32 cellular contexts compared by ENCODE assay signal in genomic region chr21:36549470-36549869, GRCh38.
"Had no signal": no experiment of that assay in that cellular context is flagged by ENCODE, and none has a peak within 500 bp of the region (broad histone marks: within the 10 kb centered on the region; RNA-seq: fewer than 3 reads in every experiment).

No MANE protein-coding gene starts in this region.

- H3K4me3 Mint-ChIP-seq: activated B cell treated with CpG ODN at 0.5 μM for 24 hours; activated CD4-positive, alpha-beta memory T cell treated with anti-CD3 and anti-CD28 coated beads, Interleukin-2, amount 10 ng/mL, durations not matched to agents 7 days and 5 days; activated naive CD4-positive, alpha-beta T cell treated with anti-CD3 and anti-CD28 coated beads, Interleukin-2, amount 50 U/mL, for 24 hours; activated naive CD8-positive, alpha-beta T cell treated with anti-CD3 and anti-CD28 coated beads, Interleukin-2, amount 10 ng/mL, durations not matched to agents 7 days and 5 days; activated T-cell treated with anti-CD3 and anti-CD28 coated beads, Interleukin-2, amount 50 U/mL, for 24 hours; central memory CD8-positive, alpha-beta T cell had no signal

- H3K4me3 ChIP-seq: ascending aorta, cardiac muscle cell, PC-9 had no signal

- H3K27me3 ChIP-seq: ascending aorta had no signal

- H3K9me3 Mint-ChIP-seq: activated B cell treated with CpG ODN at 0.5 μM for 24 hours; activated CD4-positive, alpha-beta memory T cell treated with anti-CD3 and anti-CD28 coated beads, Interleukin-2, amount 10 ng/mL, durations not matched to agents 7 days and 5 days; activated naive CD4-positive, alpha-beta T cell treated with anti-CD3 and anti-CD28 coated beads, Interleukin-2, amount 50 U/mL, for 24 hours; activated naive CD8-positive, alpha-beta T cell treated with anti-CD3 and anti-CD28 coated beads, Interleukin-2, amount 10 ng/mL, durations not matched to agents 7 days and 5 days; activated T-cell treated with anti-CD3 and anti-CD28 coated beads, Interleukin-2, amount 50 U/mL, for 24 hours; activated T-helper 2 cell treated with anti-CD3 and anti-CD28 coated beads, Interferon-gamma antibody, Interleukin-2, Interleukin-4, amounts not matched to agents 10 μg/mL and 5 μg/mL and 100 μg/mL, durations not matched to agents 14 hours and 24 hours and 36 hours; central memory CD8-positive, alpha-beta T cell had no signal

- H3K9me3 ChIP-seq: ascending aorta had no signal

- H3K27ac ChIP-seq: cardiac muscle cell, PC-9, VCaP had no signal

- H3K4me1 ChIP-seq: ascending aorta had no signal

- FAIRE-seq: RCC 7860 had no signal

- H3K4me2 ChIP-seq: PC-9 had no signal

- H3K36me3 Mint-ChIP-seq: activated naive CD4-positive, alpha-beta T cell treated with anti-CD3 and anti-CD28 coated beads, Interleukin-2, amount 50 U/mL, for 24 hours; activated naive CD8-positive, alpha-beta T cell treated with anti-CD3 and anti-CD28 coated beads, Interleukin-2, amount 10 ng/mL, durations not matched to agents 7 days and 5 days had no signal

- H2AFZ ChIP-seq: PC-9 had no signal

- DNase-seq: activated B cell treated with CpG ODN at 0.5 μM for 24 hours; activated CD4-positive, alpha-beta memory T cell treated with anti-CD3 and anti-CD28 coated beads, Interleukin-2, amount 10 ng/mL, durations not matched to agents 7 days and 5 days; activated CD4-positive, alpha-beta T cell treated with anti-CD3 and anti-CD28 coated beads for 4 hours; activated CD4-positive, CD25-positive, alpha-beta regulatory T cell treated with anti-CD3 and anti-CD28 coated beads, Interleukin-2, amount 50 U/mL, for 72 hours; activated CD8-positive, alpha-beta memory T cell treated with anti-CD3 and anti-CD28 coated beads for 24 hours; activated gamma-delta T cell; activated naive CD4-positive, alpha-beta T cell treated with Interleukin-2 at 50 U/mL for 16 hours; activated naive CD8-positive, alpha-beta T cell treated with anti-CD3 and anti-CD28 coated beads, Interleukin-2, amount 10 ng/mL, durations not matched to agents 7 days and 5 days; activated T-cell treated with anti-CD3 and anti-CD28 coated beads, Interleukin-2, amount 50 U/mL, for 24 hours; amygdala; Karpas-422; KBM-7; NCI-H1105; NCI-H1436 treated with DMSO at 0.1 percent for 48 hours; NCI-H187 treated with DMSO at 0.1 percent for 48 hours; NCI-H2171 treated with DMSO at 0.1 percent for 48 hours; NCI-H226; NCI-H446 treated with DMSO at 0.1 percent for 48 hours; NCI-H524; PC-9; Right ventricle myocardium superior; SW 1271; T-helper 1 cell; T-helper 2 cell; T-helper 9 cell had no signal

- H3K36me3 ChIP-seq: ascending aorta, cardiac muscle cell had no signal

- H3K4me1 Mint-ChIP-seq: activated B cell treated with CpG ODN at 0.5 μM for 24 hours; activated CD4-positive, alpha-beta memory T cell treated with anti-CD3 and anti-CD28 coated beads, Interleukin-2, amount 10 ng/mL, durations not matched to agents 7 days and 5 days; activated naive CD4-positive, alpha-beta T cell treated with anti-CD3 and anti-CD28 coated beads, Interleukin-2, amount 50 U/mL, for 24 hours; activated naive CD8-positive, alpha-beta T cell treated with anti-CD3 and anti-CD28 coated beads, Interleukin-2, amount 10 ng/mL, durations not matched to agents 7 days and 5 days; central memory CD8-positive, alpha-beta T cell had no signal

- H3K27ac Mint-ChIP-seq: activated B cell treated with CpG ODN at 0.5 μM for 24 hours; activated CD4-positive, alpha-beta memory T cell treated with anti-CD3 and anti-CD28 coated beads, Interleukin-2, amount 10 ng/mL, durations not matched to agents 7 days and 5 days; activated naive CD4-positive, alpha-beta T cell treated with anti-CD3 and anti-CD28 coated beads, Interleukin-2, amount 50 U/mL, for 24 hours; activated naive CD8-positive, alpha-beta T cell treated with anti-CD3 and anti-CD28 coated beads, Interleukin-2, amount 10 ng/mL, durations not matched to agents 7 days and 5 days; activated T-cell treated with anti-CD3 and anti-CD28 coated beads, Interleukin-2, amount 50 U/mL, for 24 hours; activated T-helper 2 cell treated with anti-CD3 and anti-CD28 coated beads, Interferon-gamma antibody, Interleukin-2, Interleukin-4, amounts not matched to agents 10 μg/mL and 5 μg/mL and 100 μg/mL, durations not matched to agents 14 hours and 24 hours and 36 hours had no signal
